Comparison of ENCODE assay signal across 8 cellular contexts in genomic region chr19:50896591-50897190, GRCh38. TPM values are rescaled to one million over a fixed set of nuclear protein-coding genes. Genes with fewer than 3 reads are reported as not detected.
DNase-seq lines count a peak whose midpoint lies in the region; ATAC-seq and TF ChIP-seq lines count a peak whose summit lies in the region.

No MANE protein-coding gene starts in this region.

- H3K4me3 ChIP-seq in coronary artery: no peak overlapping the region

- peak overlapping the region; percentile 100 for H3K27ac ChIP-seq in VCaP
- H3K27ac ChIP-seq in caudate nucleus (ENCODE audit: low read depth, low read length): no peak overlapping the region
- H3K27ac ChIP-seq in coronary artery: no peak overlapping the region

- no peak for TF ChIP-seq CTCF in VCaP (conservative IDR thresholded peaks at IDR 0.05)
- no peak for TF ChIP-seq CTCF in coronary artery (IDR thresholded peaks at IDR 0.05)

- ATAC-seq in GM21423 (IDR thresholded peaks at IDR 0.05; ENCODE audit: unreplicated experiment) (peak; percentile 91), HG03565 (IDR thresholded peaks at IDR 0.05; ENCODE audit: unreplicated experiment) (peak; percentile 90)

- DNase-seq in NCI-H748 (lab: John Stamatoyannopoulos, UW; ENCODE audit: unreplicated experiment): peak; percentile 36
- no peak for DNase-seq in NCI-H748 treated with DMSO at 0.1 percent for 48 hours (lab: John Stamatoyannopoulos, UW)
- peak; percentile 74 for DNase-seq in renal cortical epithelial cell (ENCODE audit: low read depth)
- DNase-seq in caudate nucleus (lab: John Stamatoyannopoulos, UW): no peak
- DNase-seq in coronary artery (ENCODE audit: low spot score): no peak

RNA-seq across cellular contexts. Expression of gene KLK4, which starts 14.5 kb away (rescaled TPM):
- total RNA-seq in renal cortical epithelial cell: not detected in 2 replicates

RNA-seq across cellular contexts. Expression of gene KLK2, which starts 23.5 kb away (rescaled TPM):
- not detected in 2 replicates for total RNA-seq in renal cortical epithelial cell

RNA-seq across cellular contexts. Expression of gene KLK3, which starts 42.0 kb away (rescaled TPM):
- total RNA-seq in renal cortical epithelial cell: not detected in 2 replicates

RNA-seq across cellular contexts. Expression of gene KLK5, which starts 56.1 kb away (rescaled TPM):
- 1.3 and 20.7 TPM in 2 replicates for total RNA-seq in renal cortical epithelial cell

Comparison
In these comparisons a context has a peak if more than half of its experiments do, and no peak if none do; other contexts are left out.
1. DNase-seq: peak in NCI-H748 (single experiment) and renal cortical epithelial cell (single experiment); none in NCI-H748 treated with DMSO at 0.1 percent for 48 hours (single experiment), caudate nucleus (0 of 61) and coronary artery (single experiment).